Comparison of ENCODE assay signal across 7 cellular contexts in genomic region chr19:10112037-10112751, GRCh38. TPM values are rescaled to one million over a fixed set of nuclear protein-coding genes. Genes with fewer than 3 reads are reported as not detected.
A peak's percentile ranks its signal among the peaks of the same experiment; 100 is the strongest.
DNase-seq lines count a peak whose midpoint lies in the region; ATAC-seq and TF ChIP-seq lines count a peak whose summit lies in the region.
"Had no signal": no experiment of that assay in that cellular context is flagged by ENCODE, and none has a peak within 500 bp of the region (broad histone marks: within the 10 kb centered on the region; RNA-seq: fewer than 3 reads in every experiment).

No MANE protein-coding gene starts in this region.

- intact Hi-C loops in spleen (cut with DNase I; ENCODE audit: low total_unique reads) = loop anchor here (10.0 kb wide), 1 partner anchor 143 kb away; the partner anchor contains the start of gene MRPL4

- H3K4me3 ChIP-seq in KMS-11 (IDR thresholded peaks at IDR 0.05; ENCODE audit: insufficient read depth, low read depth, low read length) (no peak overlapping the region), spleen (peak overlapping the region in 6 of 8 donors; percentile 16 to 60 (median 22))

- peaks cover 27% of the 10 kb centered on the region for H3K79me2 ChIP-seq in KMS-11 (ENCODE audit: insufficient read depth, low read depth)

- no peak overlapping the region for H3K9ac ChIP-seq in KMS-11

- peak; percentile 82 for DNase-seq in activated CD8-positive, alpha-beta memory T cell treated with anti-CD3 and anti-CD28 coated beads, Interleukin-2, amount 50 U/mL, for 48 hours
- DNase-seq in spleen = no peak
- no peak for DNase-seq in GM19238 (ENCODE audit: insufficient read length, low spot score)
- DNase-seq in iPS-NIHi7 (ENCODE audit: extremely low spot score) = no peak
- DNase-seq: NCI-H446 had no signal

- 25 to 51% (median 32%) methylated on average over 21 to 23 of the region's 23 CpGs for WGBS in spleen, 5 donors

- no peak overlapping the region for H2AFZ ChIP-seq in KMS-11 (ENCODE audit: low read depth)

- ATAC-seq in GM19351 (IDR thresholded peaks at IDR 0.05; ENCODE audit: unreplicated experiment) = no peak

- no peaks in the 10 kb centered on the region for H3K27me3 ChIP-seq in KMS-11 (ENCODE audit: insufficient read depth, low read depth)
- no peaks in the 10 kb centered on the region for H3K27me3 ChIP-seq in spleen (replicated peaks in 1 of 7)

- H3K4me1 ChIP-seq in KMS-11 (ENCODE audit: low read depth, poor library complexity, severe bottlenecking) = peaks cover 64% of the 10 kb centered on the region
- peaks cover 26 to 100% (median 61%) of the 10 kb centered on the region in 6 donors for H3K4me1 ChIP-seq in spleen

- TF ChIP-seq CTCF in KMS-11 (conservative IDR thresholded peaks at IDR 0.05; ENCODE audit: low read depth, low read length) = no peak
- peak in 1 of 11 experiments; percentile 1 for TF ChIP-seq CTCF in spleen (IDR thresholded peaks at IDR 0.05 in 8 of 11, conservative IDR thresholded peaks at IDR 0.05 in 3 of 11)

- no peak for TF ChIP-seq POLR2A in spleen (IDR thresholded peaks at IDR 0.05)

- H3K9me3 ChIP-seq in spleen = no peaks in the 10 kb centered on the region

- peak overlapping the region; percentile 60; the same call in 1 of the 2 replicates for H3K27ac ChIP-seq in KMS-11
- peak overlapping the region; percentile 35 to 87 (median 63) for H3K27ac ChIP-seq in spleen

- H3K36me3 ChIP-seq in KMS-11 (ENCODE audit: insufficient read depth) = peaks cover 20% of the 10 kb centered on the region; the same call in 1 of the 2 replicates
- H3K36me3 ChIP-seq in spleen = peaks cover 9 to 83% (median 79%) of the 10 kb centered on the region in 6 donors

- no peaks in the 10 kb centered on the region for H4K20me1 ChIP-seq in KMS-11 (ENCODE audit: insufficient read depth)

- peak overlapping the region; percentile 40 for H3K4me2 ChIP-seq in KMS-11

RNA-seq across cellular contexts. Expression of gene P2RY11, which starts 0.7 kb away (rescaled TPM):
- total RNA-seq in spleen = 10 to 100 TPM; 10.9 to 24.2 (median 18.2) TPM
- 10 to 100 TPM in 2 of 3 donors, 1 to 10 TPM in 1; 7.9 to 18.2 (median 14.7) TPM for polyA plus RNA-seq in spleen

RNA-seq across cellular contexts. Expression of gene PPAN, which starts 6.0 kb away (rescaled TPM):
- 10 to 100 TPM; 26.8 to 52.1 (median 40.9) TPM for total RNA-seq in spleen
- 10 to 100 TPM; 46.1 to 90.2 (median 60.3) TPM for polyA plus RNA-seq in spleen

RNA-seq across cellular contexts. Expression of gene EIF3G, which starts 7.5 kb away (rescaled TPM):
- total RNA-seq in spleen = 100 to 1,000 TPM; 165 to 209 (median 194) TPM
- 100 to 1,000 TPM; 200 to 262 (median 213) TPM for polyA plus RNA-seq in spleen

RNA-seq across cellular contexts. Expression of gene ANGPTL6, which starts 9.7 kb away (rescaled TPM):
- 1 to 10 TPM; 1.4 to 4.8 (median 3.4) TPM for total RNA-seq in spleen
- 10 to 100 TPM; 10.6 to 18.4 (median 12.6) TPM for polyA plus RNA-seq in spleen

RNA-seq across cellular contexts. Expression of gene SHFL, which starts 26.1 kb away (rescaled TPM):
- 10 to 100 TPM; 52.2 to 65.6 (median 57.8) TPM for total RNA-seq in spleen
- polyA plus RNA-seq in spleen = 10 to 100 TPM; 33.0 to 55.8 (median 42.6) TPM
